Comparison of ENCODE assay signal across 6 cellular contexts in genomic region chr1:11749203-11749689, GRCh38.
A peak's percentile ranks its signal among the peaks of the same experiment; 100 is the strongest.
DNase-seq lines count a peak whose midpoint lies in the region; ATAC-seq and TF ChIP-seq lines count a peak whose summit lies in the region.

No MANE protein-coding gene starts in this region.

- no peak overlapping the region for H3K4me3 ChIP-seq in KMS-11 (IDR thresholded peaks at IDR 0.05; ENCODE audit: insufficient read depth, low read depth, low read length)

- no peak overlapping the region for H2AFZ ChIP-seq in KMS-11 (ENCODE audit: low read depth)

- H4K20me1 ChIP-seq in KMS-11 (ENCODE audit: insufficient read depth), result no peaks in the 10 kb centered on the region

- DNase-seq in DMS153 treated with DMSO at 0.1 percent for 48 hours (lab: John Stamatoyannopoulos, UW; ENCODE audit: unreplicated experiment) (peak; percentile 39), activated T-cell treated with anti-CD3 and anti-CD28 coated beads for 48 hours (ENCODE audit: low read depth) (peak; percentile 47), kidney tubule cell (ENCODE audit: low spot score) (peak; percentile 67)

- H3K36me3 ChIP-seq in KMS-11 (ENCODE audit: insufficient read depth), result no peaks in the 10 kb centered on the region

- H3K27me3 ChIP-seq in KMS-11 (ENCODE audit: insufficient read depth, low read depth), result no peaks in the 10 kb centered on the region

- no peak overlapping the region for H3K27ac ChIP-seq in KMS-11

- H3K79me2 ChIP-seq in KMS-11 (ENCODE audit: insufficient read depth, low read depth), result no peaks in the 10 kb centered on the region

- H3K4me1 ChIP-seq in KMS-11 (ENCODE audit: low read depth, poor library complexity, severe bottlenecking), result peaks cover 7% of the 10 kb centered on the region

- no peak overlapping the region for H3K4me2 ChIP-seq in KMS-11

- no peak overlapping the region for H3K9ac ChIP-seq in KMS-11

- peak; percentile 70 for TF ChIP-seq CTCF in KMS-11 (conservative IDR thresholded peaks at IDR 0.05; ENCODE audit: low read depth, low read length)

- ATAC-seq in GM19023 (IDR thresholded peaks at IDR 0.05; ENCODE audit: unreplicated experiment), result no peak
- ATAC-seq in HG02623 (IDR thresholded peaks at IDR 0.05; ENCODE audit: unreplicated experiment), result no peak
